ENCODE assay signal across 23 cellular contexts in genomic region chr5:138948391-138949222, GRCh38.
DNase-seq lines count a peak whose midpoint lies in the region; ATAC-seq and TF ChIP-seq lines count a peak whose summit lies in the region.
"Had no signal": no experiment of that assay in that cellular context is flagged by ENCODE, and none has a peak within 500 bp of the region (broad histone marks: within the 10 kb centered on the region; RNA-seq: fewer than 3 reads in every experiment).

No MANE protein-coding gene starts in this region.

- peaks cover 2% of the 10 kb centered on the region for H3K36me3 Mint-ChIP-seq in type B pancreatic cell

- H3K4me3 ChIP-seq in mesendoderm (ENCODE audit: low read length), result no peak overlapping the region
- H3K4me3 ChIP-seq in prostate gland, result no peak overlapping the region
- H3K4me3 ChIP-seq: colonic mucosa, lower lobe of right lung, uterus had no signal

- H3K18ac ChIP-seq in mesendoderm (ENCODE audit: low read length), result no peak overlapping the region

- no peaks in the 10 kb centered on the region for H3K9me3 ChIP-seq in prostate gland
- H3K9me3 ChIP-seq: colonic mucosa, lower lobe of right lung, uterus had no signal

- H3K4me1 ChIP-seq in mesendoderm (ENCODE audit: control insufficient read depth, low read depth, low read length) (no peaks in the 10 kb centered on the region), prostate gland (replicated peaks) (peaks cover 9% of the 10 kb centered on the region)

- no peak overlapping the region for H3K9ac ChIP-seq in mesendoderm (ENCODE audit: low read length)

- H3K27ac ChIP-seq in mesendoderm (ENCODE audit: low read depth, low read length) (no peak overlapping the region), prostate gland (no peak overlapping the region)
- H3K27ac ChIP-seq: colonic mucosa, epithelial cell of prostate, lower lobe of right lung, uterus had no signal

- WGBS in mesendoderm (ENCODE audit: extremely low coverage, insufficient coverage, low lambda C conversion rate), result no CpG with 5 or more reads among the region's 24 CpGs
- WGBS in prostate gland, result 81% methylated on average over 24 of the region's 24 CpGs

- H3K23ac ChIP-seq in mesendoderm (ENCODE audit: low read length), result peak overlapping the region; percentile 24

- DNase-seq in activated effector memory CD4-positive, alpha-beta T cell treated with anti-CD3 and anti-CD28 coated beads, Interleukin-2, amount 50 U/mL, for 16 hours, result peak; percentile 38
- no peak for DNase-seq in activated effector memory CD4-positive, alpha-beta T cell treated with Interleukin-2 at 50 U/mL for 16 hours
- DNase-seq in brain pericyte (ENCODE audit: low read depth, low spot score) (peak; percentile 59), mesendoderm (no peak), type B pancreatic cell (ENCODE audit: extremely low spot score, unreplicated experiment) (no peak), prostate gland (ENCODE audit: low spot score) (no peak)
- DNase-seq: ACHN; activated CD4-positive, CD25-positive, alpha-beta regulatory T cell treated with anti-CD3 and anti-CD28 coated beads, Interleukin-2, amount 50 U/mL, for 72 hours; activated gamma-delta T cell treated with Interleukin-2 at 50 U/mL for 16 hours; amniotic stem cell; CD8-positive, alpha-beta memory T cell; colonic mucosa; EL; lower lobe of right lung; naive thymus-derived CD8-positive, alpha-beta T cell; NCI-H1417; stimulated activated naive CD4-positive, alpha-beta T cell; uterus had no signal

- H3K56ac ChIP-seq in mesendoderm (ENCODE audit: low read length), result no peak overlapping the region

- no peaks in the 10 kb centered on the region for H3K27me3 Mint-ChIP-seq in type B pancreatic cell
- H3K27me3 Mint-ChIP-seq: naive thymus-derived CD8-positive, alpha-beta T cell had no signal

- TF ChIP-seq CTCF in type B pancreatic cell (conservative IDR thresholded peaks at IDR 0.05) (no peak), prostate gland (IDR thresholded peaks at IDR 0.05) (no peak)

- H3K4me1 Mint-ChIP-seq in type B pancreatic cell (ENCODE audit: unreplicated experiment), result peaks cover 45% of the 10 kb centered on the region

- H3K4me3 Mint-ChIP-seq in type B pancreatic cell, result peak overlapping the region; percentile 57
- H3K4me3 Mint-ChIP-seq: naive thymus-derived CD8-positive, alpha-beta T cell; T-helper 2 cell treated with Interferon-gamma antibody and Interleukin-4, amounts not matched to agents 5 μg/mL and 100 μg/mL, for 36 hours had no signal

- no peak overlapping the region for H2BK5ac ChIP-seq in mesendoderm (ENCODE audit: low read length)

- no peak overlapping the region for H2BK120ac ChIP-seq in mesendoderm (ENCODE audit: low read depth, low read length)

- no peaks in the 10 kb centered on the region for H3K79me2 ChIP-seq in mesendoderm (ENCODE audit: control insufficient read depth, insufficient read depth, low read length)

- no peaks in the 10 kb centered on the region for H3K27me3 ChIP-seq in mesendoderm (ENCODE audit: insufficient read depth, low read length, poor library complexity)
- no peaks in the 10 kb centered on the region for H3K27me3 ChIP-seq in prostate gland (replicated peaks; ENCODE audit: insufficient read depth)
- H3K27me3 ChIP-seq: colonic mucosa, uterus had no signal

- intact Hi-C loops in prostate gland (cut with DNase I), result no loop called here

- no peak overlapping the region for H2AK5ac ChIP-seq in mesendoderm (ENCODE audit: low read length)

- H3K79me1 ChIP-seq in mesendoderm (ENCODE audit: low read length), result no peaks in the 10 kb centered on the region

- no peak overlapping the region for H4K5ac ChIP-seq in mesendoderm (ENCODE audit: low read length)

- no peak overlapping the region for H2BK15ac ChIP-seq in mesendoderm (replicated peaks; ENCODE audit: low read depth)

- no peak for TF ChIP-seq POLR2A in prostate gland (IDR thresholded peaks at IDR 0.05)

- H3K36me3 ChIP-seq in mesendoderm (ENCODE audit: control insufficient read depth, insufficient read depth, low read length), result no peaks in the 10 kb centered on the region
- no peaks in the 10 kb centered on the region for H3K36me3 ChIP-seq in prostate gland
- H3K36me3 ChIP-seq: uterus had no signal

- no peak for ATAC-seq in HG03571 (IDR thresholded peaks at IDR 0.05; ENCODE audit: unreplicated experiment)
- no peak for ATAC-seq in HG02981 (IDR thresholded peaks at IDR 0.05; ENCODE audit: unreplicated experiment)
- ATAC-seq: lower lobe of right lung; naive thymus-derived CD8-positive, alpha-beta T cell; Right ventricle myocardium inferior had no signal

- H3K9me3 Mint-ChIP-seq in type B pancreatic cell, result no peaks in the 10 kb centered on the region
- H3K9me3 Mint-ChIP-seq: CD8-positive, alpha-beta memory T cell; naive thymus-derived CD8-positive, alpha-beta T cell; T-helper 2 cell treated with Interferon-gamma antibody and Interleukin-4, amounts not matched to agents 5 μg/mL and 100 μg/mL, for 36 hours had no signal

- H3K4ac ChIP-seq in mesendoderm (ENCODE audit: low read depth, low read length), result no peak overlapping the region

- peak overlapping the region; percentile 51 for H3K27ac Mint-ChIP-seq in type B pancreatic cell
- H3K27ac Mint-ChIP-seq: T-helper 2 cell treated with Interferon-gamma antibody and Interleukin-4, amounts not matched to agents 5 μg/mL and 100 μg/mL, for 36 hours had no signal

- H4K8ac ChIP-seq in mesendoderm (ENCODE audit: low read depth, low read length), result no peak overlapping the region

- H3K4me2 ChIP-seq in mesendoderm (ENCODE audit: low read length), result no peak overlapping the region

Comparison
In these comparisons a context has a peak if more than half of its experiments do, and no peak if none do; other contexts are left out.
1. DNase-seq: peak in activated effector memory CD4-positive, alpha-beta T cell treated with anti-CD3 and anti-CD28 coated beads, Interleukin-2, amount 50 U/mL, for 16 hours (single experiment) and brain pericyte (single experiment); none in activated effector memory CD4-positive, alpha-beta T cell treated with Interleukin-2 at 50 U/mL for 16 hours (single experiment), mesendoderm (single experiment), type B pancreatic cell (single experiment) and prostate gland (single experiment).